In the genomic region with DNA sequence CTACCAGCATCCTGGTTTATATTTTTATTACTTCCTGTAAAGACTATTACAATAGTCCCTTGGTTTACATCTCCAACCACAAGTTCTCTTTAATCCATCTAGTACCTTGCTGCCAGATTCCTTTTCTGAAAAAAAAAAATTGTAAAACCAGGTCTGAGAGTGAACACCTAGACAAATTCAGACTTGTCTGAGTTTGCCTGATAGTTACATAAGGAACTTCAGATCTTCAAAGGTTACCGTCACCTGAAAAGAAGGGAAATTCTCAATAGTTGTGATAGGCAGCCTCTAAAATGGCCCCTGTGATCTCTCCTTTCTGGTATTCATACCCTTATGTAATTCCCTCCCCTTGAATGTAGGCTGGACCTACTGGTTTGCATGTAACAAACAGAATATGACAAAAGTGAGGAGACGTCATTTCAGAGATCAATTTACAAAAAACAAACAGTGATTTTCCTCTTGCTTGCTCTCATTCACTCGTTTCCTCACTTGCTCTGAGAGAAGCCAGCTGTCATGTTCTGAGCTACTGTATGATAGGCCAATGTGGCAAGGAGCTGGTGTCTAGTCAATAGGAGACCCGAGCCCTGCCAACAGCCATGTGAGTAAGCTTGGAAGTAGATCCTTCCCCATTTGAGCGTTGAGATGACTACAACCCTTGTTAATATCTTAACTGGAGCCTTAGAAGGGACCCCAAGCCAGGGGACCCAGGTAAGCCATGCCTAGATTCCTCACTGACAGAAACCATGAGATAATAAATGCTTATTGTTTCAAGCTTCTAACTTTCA, we compare ENCODE assay signal across 1 cellular context.
TF ChIP-seq lines count a peak whose summit lies in the region.

No MANE protein-coding gene starts in this region.

TF ChIP-seq in H1, 55 proteins besides CTCF, POLR2A, EP300 and RAD21:
- TF ChIP-seq KDM1A (IDR thresholded peaks at IDR 0.05; ENCODE audit: borderline replicate concordance, low read length) (no peak), BACH1 (IDR thresholded peaks at IDR 0.05; ENCODE audit: low read length) (no peak), ATF3 (IDR thresholded peaks at IDR 0.05; ENCODE audit: insufficient read depth, low read depth, low read length) (no peak), ATF2 (IDR thresholded peaks at IDR 0.05; ENCODE audit: low read length) (no peak), TAF7 (optimal IDR thresholded peaks at IDR 0.05; ENCODE audit: borderline replicate concordance, low read depth, low read length) (no peak), CHD7 (IDR thresholded peaks at IDR 0.05; ENCODE audit: insufficient replicate concordance, low read length) (no peak), GTF2F1 (IDR thresholded peaks at IDR 0.05; ENCODE audit: borderline replicate concordance, low read depth, low read length) (no peak), KDM4A (IDR thresholded peaks at IDR 0.05; ENCODE audit: low read depth, low read length, severe bottlenecking) (no peak), SIN3A (conservative IDR thresholded peaks at IDR 0.05 in 1 of 2, IDR thresholded peaks at IDR 0.05 in 1 of 2; ENCODE audit: low read depth in 1 of 2, low read length in 2 of 2) (no peak), SIX5 (IDR thresholded peaks at IDR 0.05; ENCODE audit: low read depth, low read length) (no peak), YY1 (IDR thresholded peaks at IDR 0.05; ENCODE audit: low read depth, low read length) (no peak), CBX5 (IDR thresholded peaks at IDR 0.05; ENCODE audit: low read depth, low read length) (no peak), GABPA (IDR thresholded peaks at IDR 0.05; ENCODE audit: borderline replicate concordance, insufficient read depth, low read length) (no peak), SAP30 (IDR thresholded peaks at IDR 0.05; ENCODE audit: insufficient read depth, insufficient replicate concordance, low read length) (no peak), HDAC2 (IDR thresholded peaks at IDR 0.05; ENCODE audit: borderline replicate concordance in 1 of 2, low read depth in 2 of 2, low read length in 2 of 2) (no peak), TBP (IDR thresholded peaks at IDR 0.05; ENCODE audit: low read depth, low read length) (no peak), BRCA1 (IDR thresholded peaks at IDR 0.05; ENCODE audit: low read depth, low read length) (no peak), TEAD4 (IDR thresholded peaks at IDR 0.05; ENCODE audit: low read depth, low read length) (no peak)
